ENCODE assay signal across 9 cellular contexts in genomic region chr6:82017316-82017715, GRCh38.
DNase-seq lines count a peak whose midpoint lies in the region; ATAC-seq and TF ChIP-seq lines count a peak whose summit lies in the region.
"Had no signal": no experiment of that assay in that cellular context is flagged by ENCODE, and none has a peak within 500 bp of the region (broad histone marks: within the 10 kb centered on the region; RNA-seq: fewer than 3 reads in every experiment).

No MANE protein-coding gene starts in this region.

- no peaks in the 10 kb centered on the region for H3K4me1 ChIP-seq in CD4-positive, alpha-beta memory T cell (ENCODE audit: insufficient read depth, low read length)

- no peak overlapping the region for H3K4me3 Mint-ChIP-seq in CD4-positive, alpha-beta memory T cell
- no peak overlapping the region for H3K4me3 Mint-ChIP-seq in activated CD4-positive, alpha-beta memory T cell treated with anti-CD3 and anti-CD28 coated beads for 36 hours

- no peak overlapping the region for H3K27ac ChIP-seq in CD4-positive, alpha-beta memory T cell (ENCODE audit: low read depth, low read length)

- no peak overlapping the region for H3K27ac Mint-ChIP-seq in CD4-positive, alpha-beta memory T cell
- no peak overlapping the region for H3K27ac Mint-ChIP-seq in activated CD4-positive, alpha-beta memory T cell treated with anti-CD3 and anti-CD28 coated beads for 36 hours

- POLR2A ChIA-PET in CD4-positive, alpha-beta memory T cell (lab: Charles Lee; ENCODE audit: partially characterized antibody): no interaction called here
- POLR2A ChIA-PET in activated CD4-positive, alpha-beta memory T cell treated with anti-CD3 and anti-CD28 coated beads for 36 hours (lab: Charles Lee): no interaction called here

- DNase-seq in GM03348 (ENCODE audit: low spot score): peak; percentile 29
- DNase-seq in OCI-M1 (lab: John Stamatoyannopoulos, UW): peak; percentile 50
- DNase-seq in fibroblast of pulmonary artery (ENCODE audit: low read depth): peak; percentile 92
- DNase-seq in renal cortical epithelial cell (ENCODE audit: low read depth): peak; percentile 99
- DNase-seq in NCI-H774 (lab: John Stamatoyannopoulos, UW): no peak
- DNase-seq in CD4-positive, alpha-beta memory T cell: no peak
- DNase-seq in activated CD4-positive, alpha-beta memory T cell treated with anti-CD3 and anti-CD28 coated beads for 36 hours: no peak
- DNase-seq: activated CD4-positive, alpha-beta T cell treated with anti-CD3 and anti-CD28 coated beads for 48 hours had no signal

- H3K36me3 Mint-ChIP-seq in CD4-positive, alpha-beta memory T cell: no peaks in the 10 kb centered on the region
- H3K36me3 Mint-ChIP-seq in activated CD4-positive, alpha-beta memory T cell treated with anti-CD3 and anti-CD28 coated beads for 36 hours: no peaks in the 10 kb centered on the region

- no peaks in the 10 kb centered on the region for H3K9me3 ChIP-seq in CD4-positive, alpha-beta memory T cell (ENCODE audit: control insufficient read depth in 1 of 2, low read length in 2 of 2)

- no peaks in the 10 kb centered on the region for H3K36me3 ChIP-seq in CD4-positive, alpha-beta memory T cell (ENCODE audit: insufficient read depth, low read length)

- no peaks in the 10 kb centered on the region for H3K9me3 Mint-ChIP-seq in CD4-positive, alpha-beta memory T cell
- H3K9me3 Mint-ChIP-seq in activated CD4-positive, alpha-beta memory T cell treated with anti-CD3 and anti-CD28 coated beads for 36 hours: no peaks in the 10 kb centered on the region

- TF ChIP-seq CTCF in fibroblast of pulmonary artery (IDR thresholded peaks at IDR 0.05; ENCODE audit: low read length, missing control alignments): no peak

- H3K27me3 ChIP-seq in CD4-positive, alpha-beta memory T cell (ENCODE audit: insufficient read depth, low read length): no peaks in the 10 kb centered on the region

- no peaks in the 10 kb centered on the region for H3K4me1 Mint-ChIP-seq in CD4-positive, alpha-beta memory T cell
- H3K4me1 Mint-ChIP-seq in activated CD4-positive, alpha-beta memory T cell treated with anti-CD3 and anti-CD28 coated beads for 36 hours (ENCODE audit: low read depth): no peaks in the 10 kb centered on the region

- intact Hi-C loops in CD4-positive, alpha-beta memory T cell (cut with micrococcal nuclease): no loop called here
- intact Hi-C loops in activated CD4-positive, alpha-beta memory T cell treated with anti-CD3 and anti-CD28 coated beads for 36 hours (cut with micrococcal nuclease): no loop called here

- H3K27me3 Mint-ChIP-seq in CD4-positive, alpha-beta memory T cell: peaks cover 0 to 2% of the 10 kb centered on the region in 2 donors
- no peaks in the 10 kb centered on the region for H3K27me3 Mint-ChIP-seq in activated CD4-positive, alpha-beta memory T cell treated with anti-CD3 and anti-CD28 coated beads for 36 hours

- no peak for ATAC-seq in GM21529 (IDR thresholded peaks at IDR 0.05; ENCODE audit: unreplicated experiment)

- no peak overlapping the region for H3K4me3 ChIP-seq in fibroblast of pulmonary artery (replicated peaks; ENCODE audit: low read depth, low read length)
- no peak overlapping the region for H3K4me3 ChIP-seq in CD4-positive, alpha-beta memory T cell (ENCODE audit: low read length in 2 of 2)

- CTCF ChIA-PET in CD4-positive, alpha-beta memory T cell (lab: Charles Lee; ENCODE audit: partially characterized antibody): no interaction called here
- CTCF ChIA-PET in activated CD4-positive, alpha-beta memory T cell treated with anti-CD3 and anti-CD28 coated beads for 36 hours (lab: Charles Lee): no interaction called here

Comparison
In these comparisons a context has a peak if more than half of its experiments do, and no peak if none do; other contexts are left out.
1. DNase-seq: peak in GM03348 (single experiment), OCI-M1 (single experiment), fibroblast of pulmonary artery (single experiment) and renal cortical epithelial cell (single experiment); none in NCI-H774 (single experiment), CD4-positive, alpha-beta memory T cell (0 of 5) and activated CD4-positive, alpha-beta memory T cell treated with anti-CD3 and anti-CD28 coated beads for 36 hours (single experiment).